ENCODE assay signal across 10 cellular contexts in the genomic region with DNA sequence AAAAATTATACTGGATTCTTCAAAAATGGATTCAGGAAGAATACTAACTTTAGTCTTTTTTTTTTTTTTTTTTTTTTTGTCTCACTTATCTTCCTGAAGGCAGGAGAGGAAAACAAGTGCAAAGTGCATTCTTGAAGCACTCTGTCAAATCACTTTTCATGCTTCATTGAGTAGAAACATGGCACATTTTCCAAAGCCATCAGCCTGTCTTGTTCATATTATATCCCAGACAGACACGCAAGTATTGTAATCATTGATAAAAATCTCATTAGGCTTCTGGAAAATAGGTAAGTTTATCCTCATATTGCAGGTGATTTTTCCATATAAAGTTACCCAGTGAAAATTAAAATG. TPM values are rescaled to one million over a fixed set of nuclear protein-coding genes. Genes with fewer than 3 reads are reported as not detected.
DNase-seq lines count a peak whose midpoint lies in the region; ATAC-seq and TF ChIP-seq lines count a peak whose summit lies in the region.
"Had no signal": no experiment of that assay in that cellular context is flagged by ENCODE, and none has a peak within 500 bp of the region (broad histone marks: within the 10 kb centered on the region; RNA-seq: fewer than 3 reads in every experiment).

No MANE protein-coding gene starts in this region.

- H3K9me3 ChIP-seq in CD4-positive, alpha-beta T cell (ENCODE audit: control insufficient read depth, low read length), result no peaks in the 10 kb centered on the region
- H3K9me3 ChIP-seq in Loucy (ENCODE audit: insufficient read depth, low read depth, low read length), result no peaks in the 10 kb centered on the region
- H3K9me3 ChIP-seq in duodenal mucosa (ENCODE audit: control insufficient read depth in 1 of 2, low read length in 2 of 2), result no peaks in the 10 kb centered on the region

- H3K27ac ChIP-seq in CD4-positive, alpha-beta T cell (ENCODE audit: low read depth, low read length), result peak overlapping the region; percentile 84
- H3K27ac ChIP-seq in duodenal mucosa (ENCODE audit: low read depth, low read length), result no peak overlapping the region
- H3K27ac ChIP-seq in brain microvascular endothelial cell, result no peak overlapping the region

- H2AFZ ChIP-seq in Loucy (ENCODE audit: low read length), result no peak overlapping the region; the same call in 1 of the 2 replicates

- DNase-seq in CD4-positive, alpha-beta T cell, result no peak
- DNase-seq in natural killer cell treated with Interleukin-12 subunit alpha and Interleukin-12 subunit beta and Interleukin-15 and Interleukin-18, amount 100 ng/mL, for 72 hours (ENCODE audit: low spot score), result no peak
- DNase-seq in brain microvascular endothelial cell, result no peak
- no peak for DNase-seq in activated CD4-positive, CD25-positive, alpha-beta regulatory T cell (lab: John Stamatoyannopoulos, UW)
- no peak for DNase-seq in Right ventricle myocardium superior
- no peak for DNase-seq in AG08396 (ENCODE audit: low spot score)
- DNase-seq: hypothalamus, NCI-H2171 had no signal

- in situ Hi-C loops in brain microvascular endothelial cell (cut with HindIII; ENCODE audit: low pct_ligation_motif_present, low sequenced_read_pairs), result no loop called here

- peak overlapping the region; percentile 97 for H3K4me3 Mint-ChIP-seq in CD4-positive, alpha-beta T cell
- peak overlapping the region; percentile 96 for H3K4me3 Mint-ChIP-seq in natural killer cell treated with Interleukin-12 subunit alpha and Interleukin-12 subunit beta and Interleukin-15 and Interleukin-18, amount 100 ng/mL, for 72 hours

- no peaks in the 10 kb centered on the region for H3K27me3 Mint-ChIP-seq in CD4-positive, alpha-beta T cell
- H3K27me3 Mint-ChIP-seq in natural killer cell treated with Interleukin-12 subunit alpha and Interleukin-12 subunit beta and Interleukin-15 and Interleukin-18, amount 100 ng/mL, for 72 hours, result no peaks in the 10 kb centered on the region

- H4K20me1 ChIP-seq in Loucy (ENCODE audit: insufficient read depth, low read length, poor library complexity, severe bottlenecking), result no peaks in the 10 kb centered on the region

- H3F3A ChIP-seq in Loucy (ENCODE audit: low read depth), result no peaks in the 10 kb centered on the region

- H3K36me3 ChIP-seq in Loucy (ENCODE audit: insufficient read depth, low read length), result no peaks in the 10 kb centered on the region
- no peaks in the 10 kb centered on the region for H3K36me3 ChIP-seq in duodenal mucosa (ENCODE audit: control insufficient read depth in 1 of 2, insufficient read depth in 2 of 2, low read length in 2 of 2)
- H3K36me3 ChIP-seq in brain microvascular endothelial cell (replicated peaks), result no peaks in the 10 kb centered on the region

- no peak overlapping the region for H3K4me3 ChIP-seq in Loucy (ENCODE audit: low read length, poor library complexity, severe bottlenecking)
- peak overlapping the region; percentile 91 to 94 for H3K4me3 ChIP-seq in duodenal mucosa (ENCODE audit: low read depth in 1 of 2, low read length in 2 of 2)
- no peak overlapping the region for H3K4me3 ChIP-seq in brain microvascular endothelial cell (ENCODE audit: low read depth, low read length)

- no peaks in the 10 kb centered on the region for H3K9me3 Mint-ChIP-seq in CD4-positive, alpha-beta T cell
- no peaks in the 10 kb centered on the region for H3K9me3 Mint-ChIP-seq in natural killer cell treated with Interleukin-12 subunit alpha and Interleukin-12 subunit beta and Interleukin-15 and Interleukin-18, amount 100 ng/mL, for 72 hours

- H3K9ac ChIP-seq in Loucy (ENCODE audit: low read depth, low read length, poor library complexity, severe bottlenecking) (no peak overlapping the region), duodenal mucosa (ENCODE audit: low read depth in 1 of 2, low read length in 2 of 2) (peak overlapping the region; percentile 63 to 90)

- no peaks in the 10 kb centered on the region for H3K27me3 ChIP-seq in CD4-positive, alpha-beta T cell (ENCODE audit: control insufficient read depth, insufficient read depth, low read length)
- H3K27me3 ChIP-seq in Loucy (ENCODE audit: insufficient read depth, low read length, poor library complexity, severe bottlenecking) (no peaks in the 10 kb centered on the region), duodenal mucosa (ENCODE audit: control insufficient read depth in 1 of 2, insufficient read depth in 2 of 2, low read length in 2 of 2) (no peaks in the 10 kb centered on the region), brain microvascular endothelial cell (replicated peaks) (no peaks in the 10 kb centered on the region)

- H3K27ac Mint-ChIP-seq in CD4-positive, alpha-beta T cell, result peak overlapping the region; percentile 96
- peak overlapping the region; percentile 83 to 92 for H3K27ac Mint-ChIP-seq in natural killer cell treated with Interleukin-12 subunit alpha and Interleukin-12 subunit beta and Interleukin-15 and Interleukin-18, amount 100 ng/mL, for 72 hours

- no peaks in the 10 kb centered on the region for H3K9me2 ChIP-seq in Loucy (replicated peaks; ENCODE audit: low read depth, low read length)

- peaks cover 25% of the 10 kb centered on the region for H3K4me1 Mint-ChIP-seq in CD4-positive, alpha-beta T cell (ENCODE audit: low read depth)
- H3K4me1 Mint-ChIP-seq in natural killer cell treated with Interleukin-12 subunit alpha and Interleukin-12 subunit beta and Interleukin-15 and Interleukin-18, amount 100 ng/mL, for 72 hours (ENCODE audit: low read depth in 2 of 2), result peaks cover 13 to 16% of the 10 kb centered on the region in 2 donors

- H3K4me1 ChIP-seq in Loucy (ENCODE audit: insufficient read depth, low read length, poor library complexity, severe bottlenecking) (peaks cover 11% of the 10 kb centered on the region), duodenal mucosa (ENCODE audit: control insufficient read depth in 1 of 2, insufficient read depth in 2 of 2, low read length in 2 of 2) (peaks cover 8 to 9% of the 10 kb centered on the region in 2 donors)

- no peaks in the 10 kb centered on the region for H3K79me2 ChIP-seq in Loucy (ENCODE audit: insufficient read depth, low read length)

- CTCF ChIA-PET in CD4-positive, alpha-beta T cell (lab: Charles Lee), result interaction anchor here (1.1 kb wide), 1 partner anchor 131 kb away, joined by 3 read pairs; no protein-coding TSS in a partner anchor

- no peak for TF ChIP-seq CTCF in CD4-positive, alpha-beta T cell (IDR thresholded peaks at IDR 0.05)
- TF ChIP-seq CTCF in Loucy (conservative IDR thresholded peaks at IDR 0.05; ENCODE audit: low read length) (no peak), brain microvascular endothelial cell (IDR thresholded peaks at IDR 0.05; ENCODE audit: low read depth, low read length, missing control alignments) (no peak)

- H3K4me2 ChIP-seq in Loucy (ENCODE audit: low read depth, low read length, poor library complexity, severe bottlenecking), result peak overlapping the region; percentile 91

- intact Hi-C loops in CD4-positive, alpha-beta T cell (cut with DNase I, micrococcal nuclease), result loop anchor here (2.0 to 10.0 kb wide), 7 partner anchors 159 to 929 kb away; partner anchors contain the start of genes BLTP1 (in 1 of the 2), EXOSC9 (in 1 of the 2), NUDT6 (in 1 of the 2) and SPRY1 (in 1 of the 2)
- intact Hi-C loops in Right ventricle myocardium superior (cut with DNase I), result no loop called here

- H3K36me3 Mint-ChIP-seq in CD4-positive, alpha-beta T cell (ENCODE audit: low read depth), result peaks cover 16% of the 10 kb centered on the region
- no peaks in the 10 kb centered on the region for H3K36me3 Mint-ChIP-seq in natural killer cell treated with Interleukin-12 subunit alpha and Interleukin-12 subunit beta and Interleukin-15 and Interleukin-18, amount 100 ng/mL, for 72 hours

- POLR2A ChIA-PET in CD4-positive, alpha-beta T cell (lab: Charles Lee), result no interaction called here

- ATAC-seq in CD4-positive, alpha-beta T cell (ENCODE audit: poor library complexity), result no peak
- ATAC-seq in natural killer cell treated with Interleukin-12 subunit alpha and Interleukin-12 subunit beta and Interleukin-15 and Interleukin-18, amount 100 ng/mL, for 72 hours, result no peak
- no peak for ATAC-seq in Right ventricle myocardium superior (ENCODE audit: poor library complexity)

RNA-seq across cellular contexts. Expression of gene BBS12, which starts 1.3 kb away (rescaled TPM):
- under 1 TPM; 0.80 to 0.84 TPM for total RNA-seq in CD4-positive, alpha-beta T cell
- 1 to 10 TPM; 1.0 to 2.2 TPM for total RNA-seq in natural killer cell treated with Interleukin-12 subunit alpha and Interleukin-12 subunit beta and Interleukin-15 and Interleukin-18, amount 100 ng/mL, for 72 hours
- 4.9 TPM for total RNA-seq in Right ventricle myocardium superior

Comparison
In these comparisons a context has a peak if more than half of its experiments do, and no peak if none do; other contexts are left out.
1. H3K4me3 ChIP-seq: peak in duodenal mucosa (2 of 2); none in Loucy (single experiment) and brain microvascular endothelial cell (single experiment).